20 cellular contexts compared by ENCODE assay signal in genomic region chr12:77855548-77855947, GRCh38. TPM values are rescaled to one million over a fixed set of nuclear protein-coding genes. Genes with fewer than 3 reads are reported as not detected.
A peak's percentile ranks its signal among the peaks of the same experiment; 100 is the strongest.
DNase-seq lines count a peak whose midpoint lies in the region; ATAC-seq, FAIRE-seq and TF ChIP-seq lines count a peak whose summit lies in the region.
"Had no signal": no experiment of that assay in that cellular context is flagged by ENCODE, and none has a peak within 500 bp of the region (broad histone marks: within the 10 kb centered on the region; RNA-seq: fewer than 3 reads in every experiment).

No MANE protein-coding gene starts in this region.

- DNase-seq in NCI-H524 (lab: John Stamatoyannopoulos, UW): peak; percentile 2 to 29
- no peak for DNase-seq in NCI-H524 treated with DMSO at 0.1 percent for 48 hours (lab: John Stamatoyannopoulos, UW)
- peak; percentile 23 for DNase-seq in RPMI7951 (ENCODE audit: low read depth)
- DNase-seq in foreskin keratinocyte: peak in 1 of 2 donors; percentile 11
- peak; percentile 6 for DNase-seq in urothelium cell line (ENCODE audit: low spot score)
- DNase-seq in NCI-H1436 (lab: John Stamatoyannopoulos, UW): no peak
- no peak for DNase-seq in SW 1271 (lab: John Stamatoyannopoulos, UW)
- DNase-seq: activated effector memory CD4-positive, alpha-beta T cell treated with Interleukin-2 at 50 U/mL for 16 hours; aorta; CD8-positive, alpha-beta memory T cell; dermis blood vessel endothelial cell; GDM1; HFFc6; left lung; NCI-H2029 had no signal

- peaks cover 69% of the 10 kb centered on the region for H3K27me3 ChIP-seq in foreskin keratinocyte
- H3K27me3 ChIP-seq: esophagus muscularis mucosa, left lung had no signal

- TF ChIP-seq CTCF in foreskin keratinocyte (conservative IDR thresholded peaks at IDR 0.05): no peak

- H3K27ac ChIP-seq in foreskin keratinocyte: no peak overlapping the region
- H3K27ac ChIP-seq: esophagus muscularis mucosa, HL-60, left lung had no signal

- H3K4me1 ChIP-seq in foreskin keratinocyte: no peaks in the 10 kb centered on the region
- H3K4me1 ChIP-seq: left lung had no signal

- ATAC-seq in foreskin keratinocyte (peak; percentile 39), HG03342 (IDR thresholded peaks at IDR 0.05; ENCODE audit: unreplicated experiment) (no peak)
- ATAC-seq: left lung had no signal

- no peak for FAIRE-seq in urothelium cell line (lab: Jason Lieb, UNC)
- FAIRE-seq: A204.1 had no signal

RNA-seq across cellular contexts. Expression of gene NAV3, which starts 24.9 kb away (rescaled TPM):
- total RNA-seq in RPMI7951 (2014; rRNA removed; shearing (Covaris generic)): 16.3 and 21.5 TPM in 2 replicates
- 28.5 and 41.8 TPM in 2 replicates for total RNA-seq in foreskin keratinocyte
- 3.8 and 4.0 TPM in 2 replicates for polyA plus RNA-seq in foreskin keratinocyte
- total RNA-seq: activated CD8-positive, alpha-beta memory T cell treated with anti-CD3 and anti-CD28 coated beads for 36 hours; CD8-positive, alpha-beta memory T cell had no signal
- polyA plus RNA-seq: CD8-positive, alpha-beta memory T cell had no signal

Comparison
In these comparisons a context has a peak if more than half of its experiments do, and no peak if none do; other contexts are left out.
1. DNase-seq: peak in NCI-H524 (2 of 2), RPMI7951 (single experiment) and urothelium cell line (single experiment); none in NCI-H524 treated with DMSO at 0.1 percent for 48 hours (single experiment), NCI-H1436 (single experiment) and SW 1271 (0 of 2).